Comparison of ENCODE assay signal across 8 cellular contexts in genomic region chr3:139343895-139344856, GRCh38. TPM values are rescaled to one million over a fixed set of nuclear protein-coding genes. Genes with fewer than 3 reads are reported as not detected.
DNase-seq lines count a peak whose midpoint lies in the region; ATAC-seq lines count a peak whose summit lies in the region.

Gene MRPS22, plus strand, starts transcription at chr3:139344020. Its CDS starts 7 bp downstream, at chr3:139344027.

- POLR2A ChIA-PET in CD4-positive, alpha-beta memory T cell (lab: Charles Lee; ENCODE audit: partially characterized antibody), result interaction anchor here (1.0 to 1.6 kb wide), 3 partner anchors 9 to 45 kb away, joined by 3 to 13 read pairs (median 5); partner anchors contain the start of gene COPB2

- H3K36me3 ChIP-seq in CD4-positive, alpha-beta memory T cell (ENCODE audit: insufficient read depth, low read length), result peaks cover 22% of the 10 kb centered on the region

- H3K9me3 Mint-ChIP-seq in CD4-positive, alpha-beta memory T cell, result peaks cover 0 to 2% (median 0%) of the 10 kb centered on the region in 8 donors
- peaks cover 3 to 9% of the 10 kb centered on the region in 2 donors for H3K9me3 Mint-ChIP-seq in effector memory CD8-positive, alpha-beta T cell

- intact Hi-C loops in CD4-positive, alpha-beta memory T cell (cut with micrococcal nuclease), result loop anchor here (1.0 to 5.0 kb wide), 3 partner anchors 45 to 1157 kb away; partner anchors contain the start of genes ARMC8 and COPB2

- no peaks in the 10 kb centered on the region for H3K9me3 ChIP-seq in CD4-positive, alpha-beta memory T cell (ENCODE audit: control insufficient read depth in 1 of 2, low read length in 2 of 2)

- CTCF ChIA-PET in CD4-positive, alpha-beta memory T cell (lab: Charles Lee; ENCODE audit: partially characterized antibody), result interaction anchor here (0.6 to 1.3 kb wide), 3 partner anchors 10 to 1171 kb away, joined by 4 to 5 read pairs (median 4); no protein-coding TSS in a partner anchor

- H3K36me3 Mint-ChIP-seq in CD4-positive, alpha-beta memory T cell, result peaks cover 11 to 24% of the 10 kb centered on the region in 2 donors
- H3K36me3 Mint-ChIP-seq in effector memory CD8-positive, alpha-beta T cell (ENCODE audit: insufficient read depth), result peaks cover 14% of the 10 kb centered on the region

- ATAC-seq in GM19467 (IDR thresholded peaks at IDR 0.05; ENCODE audit: unreplicated experiment), result peak; percentile 96
- ATAC-seq in effector memory CD8-positive, alpha-beta T cell (replicated peaks), result peak; percentile 98

- H3K27ac ChIP-seq in CD4-positive, alpha-beta memory T cell (ENCODE audit: low read depth, low read length), result peak within 1 kb of the TSS; percentile 79

- peaks cover 0 to 7% of the 10 kb centered on the region in 2 donors for H3K27me3 Mint-ChIP-seq in CD4-positive, alpha-beta memory T cell
- H3K27me3 Mint-ChIP-seq in effector memory CD8-positive, alpha-beta T cell, result peaks cover 0 to 13% of the 10 kb centered on the region in 2 donors

- DNase-seq in CD4-positive, alpha-beta memory T cell, result peak; percentile 84 to 90 (median 84)
- DNase-seq in HS-27A (ENCODE audit: low read depth) (peak; percentile 72), NK-92 (lab: John Stamatoyannopoulos, UW; ENCODE audit: unreplicated experiment) (peak; percentile 35), medulla oblongata (ENCODE audit: extremely low spot score) (peak; percentile 93)
- DNase-seq in activated CD8-positive, alpha-beta memory T cell treated with anti-CD3 and anti-CD28 coated beads for 1 hour (ENCODE audit: extremely low read depth in 1 of 2, low read depth in 1 of 2), result peak; percentile 47 to 67
- DNase-seq in effector memory CD8-positive, alpha-beta T cell, result peak; percentile 70 to 75 (median 73)
- DNase-seq in stimulated activated CD8-positive, alpha-beta memory T cell treated with anti-CD3 and anti-CD28 coated beads, Interleukin-12 subunit alpha, Interleukin-12 subunit beta, amount 100 ng/mL, for 1 hour (ENCODE audit: low read depth), result peak; percentile 72

- peak within 1 kb of the TSS in 2 of 8 donors; percentile 67 to 71 for H3K4me3 Mint-ChIP-seq in CD4-positive, alpha-beta memory T cell
- H3K4me3 Mint-ChIP-seq in effector memory CD8-positive, alpha-beta T cell, result no peak within 1 kb of the TSS

- H3K4me3 ChIP-seq in CD4-positive, alpha-beta memory T cell (ENCODE audit: low read length in 2 of 2), result peak within 1 kb of the TSS; percentile 66 to 95

- H3K27ac Mint-ChIP-seq in CD4-positive, alpha-beta memory T cell, result peak within 1 kb of the TSS in 3 of 7 donors; percentile 78 to 89 (median 81)
- peak within 1 kb of the TSS in 1 of 2 donors; percentile 53 for H3K27ac Mint-ChIP-seq in effector memory CD8-positive, alpha-beta T cell

- H3K4me1 ChIP-seq in CD4-positive, alpha-beta memory T cell (ENCODE audit: insufficient read depth, low read length), result peaks cover 24% of the 10 kb centered on the region

- H3K27me3 ChIP-seq in CD4-positive, alpha-beta memory T cell (ENCODE audit: insufficient read depth, low read length), result peaks cover 4% of the 10 kb centered on the region

- peaks cover 3 to 11% (median 7%) of the 10 kb centered on the region in 4 donors for H3K4me1 Mint-ChIP-seq in CD4-positive, alpha-beta memory T cell
- H3K4me1 Mint-ChIP-seq in effector memory CD8-positive, alpha-beta T cell (ENCODE audit: low read depth in 2 of 2), result peaks cover 3 to 10% of the 10 kb centered on the region in 2 donors

RNA-seq across cellular contexts. Expression of gene MRPS22, which starts in this region (rescaled TPM):
- 10 to 100 TPM; 33.4 to 36.9 TPM for total RNA-seq in CD4-positive, alpha-beta memory T cell
- polyA plus RNA-seq in CD4-positive, alpha-beta memory T cell, result 10 to 100 TPM; 44.9 to 58.5 TPM

Comparison
In these comparisons a context has a peak if more than half of its experiments do, and no peak if none do; other contexts are left out.
1. Peak in every context shown above with its lines: DNase-seq, ATAC-seq, H3K4me3 ChIP-seq and H3K27ac ChIP-seq.
2. DNase-seq: peak in every context shown above with its lines; median percentile 93 in medulla oblongata; 84 in CD4-positive, alpha-beta memory T cell; 73 in effector memory CD8-positive, alpha-beta T cell; 72 in HS-27A; 72 in stimulated activated CD8-positive, alpha-beta memory T cell treated with anti-CD3 and anti-CD28 coated beads, Interleukin-12 subunit alpha, Interleukin-12 subunit beta, amount 100 ng/mL, for 1 hour; 57 in activated CD8-positive, alpha-beta memory T cell treated with anti-CD3 and anti-CD28 coated beads for 1 hour; 35 in NK-92.